In the genomic region with DNA sequence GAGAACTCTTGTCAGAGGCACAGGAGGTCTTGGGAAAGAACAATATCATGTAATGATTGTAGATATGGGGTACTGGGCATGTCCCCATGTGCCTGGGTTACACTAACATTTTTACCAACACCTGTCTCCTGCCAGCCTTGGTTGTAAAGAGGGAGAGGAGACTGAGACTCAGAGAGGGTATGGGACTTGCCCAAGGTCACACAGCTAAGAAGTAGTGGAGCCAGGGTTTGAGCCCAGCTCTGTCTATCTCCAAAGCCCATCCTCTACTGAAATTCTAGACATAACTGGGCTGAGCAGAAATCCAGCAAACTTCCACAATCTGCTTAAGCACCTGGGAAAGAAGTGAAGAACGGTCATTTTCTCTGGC, we compare ENCODE assay signal across 12 cellular contexts. TPM values are rescaled to one million over a fixed set of nuclear protein-coding genes. Genes with fewer than 3 reads are reported as not detected.
A peak's percentile ranks its signal among the peaks of the same experiment; 100 is the strongest.
DNase-seq lines count a peak whose midpoint lies in the region; ATAC-seq, FAIRE-seq and TF ChIP-seq lines count a peak whose summit lies in the region.
"Had no signal": no experiment of that assay in that cellular context is flagged by ENCODE, and none has a peak within 500 bp of the region (broad histone marks: within the 10 kb centered on the region; RNA-seq: fewer than 3 reads in every experiment).

No MANE protein-coding gene starts in this region.

- H3K4me1 ChIP-seq in liver (ENCODE audit: control insufficient read depth in 4 of 4, insufficient read depth in 4 of 4, low read length in 3 of 4) (peaks cover 0 to 7% (median 5%) of the 10 kb centered on the region in 4 donors), upper lobe of left lung (peaks cover 17 to 32% (median 20%) of the 10 kb centered on the region in 4 donors)

- peak overlapping the region; percentile 20 to 74 for H3K27ac ChIP-seq in liver (ENCODE audit: low read depth in 1 of 2, low read length in 2 of 2)
- H3K27ac ChIP-seq in upper lobe of left lung = peak overlapping the region; percentile 44 to 87 (median 81)
- H3K27ac ChIP-seq: gastrocnemius medialis, PC-9 had no signal

- no peak for TF ChIP-seq CTCF in liver (IDR thresholded peaks at IDR 0.05; ENCODE audit: low read depth, low read length, missing input control)
- no peak for TF ChIP-seq CTCF in upper lobe of left lung (IDR thresholded peaks at IDR 0.05)

- FAIRE-seq in GM12892 (lab: Jason Lieb, UNC) = no peak
- FAIRE-seq: endometrium had no signal

- no peak for TF ChIP-seq RAD21 in liver (IDR thresholded peaks at IDR 0.05)

- H3K4me3 ChIP-seq in liver (ENCODE audit: low read depth in 1 of 3, low read length in 3 of 3) (no peak overlapping the region), upper lobe of left lung (peak overlapping the region in 2 of 4 donors; percentile 7 to 8)
- H3K4me3 ChIP-seq: gastrocnemius medialis, PC-9 had no signal

- CTCF ChIA-PET in activated naive CD4-positive, alpha-beta T cell treated with anti-CD3 and anti-CD28 coated beads, Interleukin-2, amount 10 ng/mL, durations not matched to agents 7 days and 5 days (lab: Charles Lee) = interaction anchor here (1.1 kb wide), 1 partner anchor 13 kb away, joined by 3 read pairs; no protein-coding TSS in a partner anchor
- CTCF ChIA-PET in activated CD4-positive, alpha-beta memory T cell treated with anti-CD3 and anti-CD28 coated beads for 36 hours (lab: Charles Lee) = no interaction called here

- peaks cover 6% of the 10 kb centered on the region for H3K36me3 Mint-ChIP-seq in activated naive CD4-positive, alpha-beta T cell treated with anti-CD3 and anti-CD28 coated beads, Interleukin-2, amount 10 ng/mL, durations not matched to agents 7 days and 5 days
- H3K36me3 Mint-ChIP-seq in activated CD4-positive, alpha-beta memory T cell treated with anti-CD3 and anti-CD28 coated beads for 36 hours = no peaks in the 10 kb centered on the region

- no peaks in the 10 kb centered on the region for H3K36me3 ChIP-seq in liver (ENCODE audit: control insufficient read depth in 4 of 4, insufficient read depth in 3 of 4, low read depth in 1 of 4, low read length in 3 of 4)
- H3K36me3 ChIP-seq in upper lobe of left lung = no peaks in the 10 kb centered on the region
- H3K36me3 ChIP-seq: gastrocnemius medialis had no signal

- TF ChIP-seq POLR2A in upper lobe of left lung (IDR thresholded peaks at IDR 0.05) = no peak
- no peak for TF ChIP-seq POLR2A in GM12892 (IDR thresholded peaks at IDR 0.05; ENCODE audit: low read depth, low read length)

- TF ChIP-seq EP300 in upper lobe of left lung (IDR thresholded peaks at IDR 0.05) = no peak

- POLR2A ChIA-PET in activated CD4-positive, alpha-beta memory T cell treated with anti-CD3 and anti-CD28 coated beads for 36 hours (lab: Charles Lee) = interaction anchor here (0.6 kb wide), 1 partner anchor 636 kb away, joined by 3 read pairs; a partner anchor contains a TSS

- H3K27me3 Mint-ChIP-seq in activated naive CD4-positive, alpha-beta T cell treated with anti-CD3 and anti-CD28 coated beads, Interleukin-2, amount 10 ng/mL, durations not matched to agents 7 days and 5 days = no peaks in the 10 kb centered on the region
- no peaks in the 10 kb centered on the region for H3K27me3 Mint-ChIP-seq in activated CD4-positive, alpha-beta memory T cell treated with anti-CD3 and anti-CD28 coated beads for 36 hours

- H3K4me3 Mint-ChIP-seq in activated naive CD4-positive, alpha-beta T cell treated with anti-CD3 and anti-CD28 coated beads, Interleukin-2, amount 10 ng/mL, durations not matched to agents 7 days and 5 days = peak overlapping the region; percentile 65
- peak overlapping the region; percentile 66 for H3K4me3 Mint-ChIP-seq in activated CD4-positive, alpha-beta memory T cell treated with anti-CD3 and anti-CD28 coated beads for 36 hours

- DNase-seq in activated naive CD4-positive, alpha-beta T cell treated with anti-CD3 and anti-CD28 coated beads, Interleukin-2, amount 10 ng/mL, durations not matched to agents 7 days and 5 days = no peak
- DNase-seq in activated naive CD4-positive, alpha-beta T cell treated with anti-CD3 and anti-CD28 coated beads, Interleukin-2, amount 50 U/mL, for 16 hours = no peak
- DNase-seq in activated CD4-positive, alpha-beta memory T cell treated with anti-CD3 and anti-CD28 coated beads for 36 hours = no peak
- DNase-seq in upper lobe of left lung = no peak
- DNase-seq in NCI-H345 treated with DMSO at 0.1 percent for 48 hours (lab: John Stamatoyannopoulos, UW; ENCODE audit: unreplicated experiment) = no peak
- DNase-seq in GM12892 (ENCODE audit: insufficient read length) = no peak
- DNase-seq in NCI-H2029 (lab: John Stamatoyannopoulos, UW) = no peak
- DNase-seq: gastrocnemius medialis, NCI-H226, PC-9 had no signal

- no peak for ATAC-seq in upper lobe of left lung (ENCODE audit: low FRiP score in 2 of 2)
- ATAC-seq: gastrocnemius medialis had no signal

- H3K9ac ChIP-seq in liver (ENCODE audit: low read depth in 1 of 2, low read length in 2 of 2) = no peak overlapping the region

- H3K4me1 Mint-ChIP-seq in activated naive CD4-positive, alpha-beta T cell treated with anti-CD3 and anti-CD28 coated beads, Interleukin-2, amount 10 ng/mL, durations not matched to agents 7 days and 5 days = peaks cover 62% of the 10 kb centered on the region
- peaks cover 33% of the 10 kb centered on the region for H3K4me1 Mint-ChIP-seq in activated CD4-positive, alpha-beta memory T cell treated with anti-CD3 and anti-CD28 coated beads for 36 hours (ENCODE audit: low read depth)

- H3K27ac Mint-ChIP-seq in activated naive CD4-positive, alpha-beta T cell treated with anti-CD3 and anti-CD28 coated beads, Interleukin-2, amount 10 ng/mL, durations not matched to agents 7 days and 5 days = peak overlapping the region; percentile 97
- H3K27ac Mint-ChIP-seq in activated CD4-positive, alpha-beta memory T cell treated with anti-CD3 and anti-CD28 coated beads for 36 hours = peak overlapping the region; percentile 97

- intact Hi-C loops in activated CD4-positive, alpha-beta memory T cell treated with anti-CD3 and anti-CD28 coated beads for 36 hours (cut with micrococcal nuclease) = no loop called here

- H3K9me3 Mint-ChIP-seq in activated naive CD4-positive, alpha-beta T cell treated with anti-CD3 and anti-CD28 coated beads, Interleukin-2, amount 10 ng/mL, durations not matched to agents 7 days and 5 days = no peaks in the 10 kb centered on the region
- no peaks in the 10 kb centered on the region for H3K9me3 Mint-ChIP-seq in activated CD4-positive, alpha-beta memory T cell treated with anti-CD3 and anti-CD28 coated beads for 36 hours

- H3K27me3 ChIP-seq in liver (ENCODE audit: control insufficient read depth in 4 of 4, insufficient read depth in 4 of 4, low read length in 3 of 4) (no peaks in the 10 kb centered on the region), upper lobe of left lung (no peaks in the 10 kb centered on the region)

- H3K9me3 ChIP-seq in liver (ENCODE audit: control insufficient read depth in 4 of 4, low read length in 3 of 4) (no peaks in the 10 kb centered on the region), upper lobe of left lung (no peaks in the 10 kb centered on the region)
- H3K9me3 ChIP-seq: gastrocnemius medialis had no signal

- WGBS in liver = 89% methylated on average over 1 of the region's 1 CpG
- 80 to 83% methylated on average over 1 of the region's 1 CpG for WGBS in upper lobe of left lung, 2 donors

TF ChIP-seq in liver, 16 proteins besides CTCF, POLR2A, EP300 and RAD21 (continues in another document):
- TF ChIP-seq, protein P1, sequence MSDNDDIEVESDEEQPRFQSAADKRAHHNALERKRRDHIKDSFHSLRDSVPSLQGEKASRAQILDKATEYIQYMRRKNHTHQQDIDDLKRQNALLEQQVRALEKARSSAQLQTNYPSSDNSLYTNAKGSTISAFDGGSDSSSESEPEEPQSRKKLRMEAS (IDR thresholded peaks at IDR 0.05) = no peak
- no peak for TF ChIP-seq JUND (IDR thresholded peaks at IDR 0.05)
- TF ChIP-seq HNF4A (conservative IDR thresholded peaks at IDR 0.05) = no peak
- TF ChIP-seq HNF4G (IDR thresholded peaks at IDR 0.05) = no peak
- TF ChIP-seq NR2F2 (IDR thresholded peaks at IDR 0.05) = no peak
- no peak for TF ChIP-seq EGR1 (IDR thresholded peaks at IDR 0.05; ENCODE audit: low read depth in 2 of 2)
- TF ChIP-seq FOXA1 (IDR thresholded peaks at IDR 0.05) = no peak
- TF ChIP-seq, protein P2, sequence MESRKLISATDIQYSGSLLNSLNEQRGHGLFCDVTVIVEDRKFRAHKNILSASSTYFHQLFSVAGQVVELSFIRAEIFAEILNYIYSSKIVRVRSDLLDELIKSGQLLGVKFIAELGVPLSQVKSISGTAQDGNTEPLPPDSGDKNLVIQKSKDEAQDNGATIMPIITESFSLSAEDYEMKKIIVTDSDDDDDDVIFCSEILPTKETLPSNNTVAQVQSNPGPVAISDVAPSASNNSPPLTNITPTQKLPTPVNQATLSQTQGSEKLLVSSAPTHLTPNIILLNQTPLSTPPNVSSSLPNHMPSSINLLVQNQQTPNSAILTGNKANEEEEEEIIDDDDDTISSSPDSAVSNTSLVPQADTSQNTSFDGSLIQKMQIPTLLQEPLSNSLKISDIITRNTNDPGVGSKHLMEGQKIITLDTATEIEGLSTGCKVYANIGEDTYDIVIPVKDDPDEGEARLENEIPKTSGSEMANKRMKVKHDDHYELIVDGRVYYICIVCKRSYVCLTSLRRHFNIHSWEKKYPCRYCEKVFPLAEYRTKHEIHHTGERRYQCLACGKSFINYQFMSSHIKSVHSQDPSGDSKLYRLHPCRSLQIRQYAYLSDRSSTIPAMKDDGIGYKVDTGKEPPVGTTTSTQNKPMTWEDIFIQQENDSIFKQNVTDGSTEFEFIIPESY (IDR thresholded peaks at IDR 0.05) = no peak
- TF ChIP-seq FOXA2 (IDR thresholded peaks at IDR 0.05) = no peak

RNA-seq across cellular contexts. Expression of a gene that starts 2.6 kb away (rescaled TPM):
- 10 to 100 TPM; 27.4 to 29.3 TPM for total RNA-seq in activated CD4-positive, alpha-beta memory T cell treated with anti-CD3 and anti-CD28 coated beads for 36 hours
- total RNA-seq in liver = 10 to 100 TPM; 15.4 to 17.7 TPM
- 1 to 10 TPM; 4.9 to 6.1 TPM for polyA plus RNA-seq in liver
- 100 to 1,000 TPM in 5 of 6 donors, 10 to 100 TPM in 1; 59.5 to 216 (median 130) TPM for total RNA-seq in upper lobe of left lung
- 29.7 TPM for polyA plus RNA-seq in GM12892 (2012; ENCODE audit: missing spikeins)

RNA-seq across cellular contexts. Expression of a gene that starts 39.1 kb away (rescaled TPM):
- 10 to 100 TPM; 42.9 to 43.8 TPM for total RNA-seq in activated CD4-positive, alpha-beta memory T cell treated with anti-CD3 and anti-CD28 coated beads for 36 hours
- total RNA-seq in liver = 10 to 100 TPM; 19.0 to 20.5 TPM
- polyA plus RNA-seq in liver = 10 to 100 TPM in 1 of 2 donors, 1 to 10 TPM in 1; 3.1 to 15.9 TPM
- 10 to 100 TPM; 12.7 to 36.0 (median 29.9) TPM for total RNA-seq in upper lobe of left lung
- 38.8 TPM for polyA plus RNA-seq in GM12892 (2012; ENCODE audit: missing spikeins)

RNA-seq across cellular contexts. Expression of a gene that starts 44.7 kb away (rescaled TPM):
- 10 to 100 TPM; 90.2 to 94.8 TPM for total RNA-seq in activated CD4-positive, alpha-beta memory T cell treated with anti-CD3 and anti-CD28 coated beads for 36 hours
- total RNA-seq in liver = 10 to 100 TPM; 10.6 to 40.4 TPM
- polyA plus RNA-seq in liver = 10 to 100 TPM in 1 of 2 donors, 1 to 10 TPM in 1; 8.7 to 13.9 TPM
- total RNA-seq in upper lobe of left lung = 10 to 100 TPM in 5 of 6 donors, 1 to 10 TPM in 1; 9.7 to 28.4 (median 19.0) TPM
- 81.7 TPM for polyA plus RNA-seq in GM12892 (2012; ENCODE audit: missing spikeins)
